1 cellular context compared by ENCODE assay signal in the genomic region with DNA sequence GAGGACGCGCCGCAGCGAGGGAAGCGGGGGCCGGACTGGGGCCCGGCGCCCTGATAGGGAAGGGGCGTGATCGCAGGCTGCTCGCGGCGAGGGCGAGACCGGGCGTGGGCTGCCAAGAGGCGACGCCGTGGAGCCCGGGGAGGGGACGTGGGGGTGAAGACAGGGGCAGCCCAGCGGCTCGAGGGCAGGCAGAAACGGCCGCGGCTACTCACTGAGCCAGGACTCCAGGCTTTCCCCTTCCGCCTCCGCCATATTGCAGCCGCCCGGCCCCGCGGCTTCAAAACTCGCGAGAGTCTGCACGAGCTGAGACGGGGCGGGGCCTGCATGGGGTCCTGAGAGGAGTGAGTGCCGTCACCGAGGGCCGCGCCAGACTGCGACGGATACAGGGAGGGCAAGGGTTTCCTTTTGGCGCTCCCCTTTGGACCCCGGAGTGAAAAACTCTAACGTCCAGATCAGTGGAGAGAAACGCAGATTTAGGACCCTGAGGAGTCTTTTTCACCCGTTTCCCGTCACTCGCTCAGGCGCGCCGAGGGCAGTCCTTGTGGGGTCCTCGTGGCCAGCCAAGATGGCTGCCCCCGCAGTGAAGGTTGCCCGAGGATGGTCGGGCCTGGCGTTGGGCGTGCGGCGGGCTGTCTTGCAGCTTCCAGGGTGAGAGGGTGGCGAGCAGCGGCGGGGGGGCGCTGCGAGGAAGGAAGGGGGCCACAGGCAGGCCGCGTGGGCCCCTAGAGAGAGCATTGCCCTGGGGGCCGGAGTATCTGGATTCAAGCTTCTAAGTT.
TF ChIP-seq lines count a peak whose summit lies in the region.

A gene with protein sequence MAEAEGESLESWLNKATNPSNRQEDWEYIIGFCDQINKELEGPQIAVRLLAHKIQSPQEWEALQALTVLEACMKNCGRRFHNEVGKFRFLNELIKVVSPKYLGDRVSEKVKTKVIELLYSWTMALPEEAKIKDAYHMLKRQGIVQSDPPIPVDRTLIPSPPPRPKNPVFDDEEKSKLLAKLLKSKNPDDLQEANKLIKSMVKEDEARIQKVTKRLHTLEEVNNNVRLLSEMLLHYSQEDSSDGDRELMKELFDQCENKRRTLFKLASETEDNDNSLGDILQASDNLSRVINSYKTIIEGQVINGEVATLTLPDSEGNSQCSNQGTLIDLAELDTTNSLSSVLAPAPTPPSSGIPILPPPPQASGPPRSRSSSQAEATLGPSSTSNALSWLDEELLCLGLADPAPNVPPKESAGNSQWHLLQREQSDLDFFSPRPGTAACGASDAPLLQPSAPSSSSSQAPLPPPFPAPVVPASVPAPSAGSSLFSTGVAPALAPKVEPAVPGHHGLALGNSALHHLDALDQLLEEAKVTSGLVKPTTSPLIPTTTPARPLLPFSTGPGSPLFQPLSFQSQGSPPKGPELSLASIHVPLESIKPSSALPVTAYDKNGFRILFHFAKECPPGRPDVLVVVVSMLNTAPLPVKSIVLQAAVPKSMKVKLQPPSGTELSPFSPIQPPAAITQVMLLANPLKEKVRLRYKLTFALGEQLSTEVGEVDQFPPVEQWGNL (minus strand): TSS at position 271 of the 776 bp plus-strand sequence. CDS start 19 bp downstream, at position 252.
A gene (plus strand): TSS at position 544 of the 776 bp plus-strand sequence. CDS start 22 bp downstream, at position 566.

TF ChIP-seq in H1, 55 proteins besides CTCF, POLR2A, EP300 and RAD21:
- TF ChIP-seq CREB1 (IDR thresholded peaks at IDR 0.05) (peak; percentile 87), JUND (IDR thresholded peaks at IDR 0.05; ENCODE audit: low read length) (no peak), SP4 (IDR thresholded peaks at IDR 0.05; ENCODE audit: low read length) (peak; percentile 99), JUN (IDR thresholded peaks at IDR 0.05; ENCODE audit: low read depth, low read length) (no peak), TAF7 (optimal IDR thresholded peaks at IDR 0.05; ENCODE audit: borderline replicate concordance, low read depth, low read length) (peak; percentile 89), HDAC6 (IDR thresholded peaks at IDR 0.05; ENCODE audit: low read depth, low read length) (no peak), RXRA (IDR thresholded peaks at IDR 0.05; ENCODE audit: insufficient read depth, low read depth, low read length) (no peak), TBP (IDR thresholded peaks at IDR 0.05; ENCODE audit: low read depth, low read length) (peak; percentile 86), CTBP2 (IDR thresholded peaks at IDR 0.05; ENCODE audit: borderline replicate concordance, insufficient read depth, insufficient read length, low read length) (no peak), RFX5 (IDR thresholded peaks at IDR 0.05; ENCODE audit: borderline replicate concordance, low read depth, low read length) (no peak), POLR2AphosphoS5 (IDR thresholded peaks at IDR 0.05; ENCODE audit: low read depth, low read length) (peak; percentile 89), KDM1A (IDR thresholded peaks at IDR 0.05; ENCODE audit: borderline replicate concordance, low read length) (no peak), CEBPB (IDR thresholded peaks at IDR 0.05; ENCODE audit: low read depth, low read length) (no peak), SP1 (IDR thresholded peaks at IDR 0.05; ENCODE audit: low read depth, low read length) (0 out of 2 replicates have a peak, but pooled peaks have one; percentile 31), YY1 (IDR thresholded peaks at IDR 0.05; ENCODE audit: low read depth, low read length) (peak; percentile 94), NRF1 (IDR thresholded peaks at IDR 0.05; ENCODE audit: low read depth, low read length) (no peak), BACH1 (IDR thresholded peaks at IDR 0.05; ENCODE audit: low read length) (peak; percentile 53; the same call in 1 of the 2 replicates), POU5F1 (IDR thresholded peaks at IDR 0.05; ENCODE audit: low read depth, low read length) (no peak), BRCA1 (IDR thresholded peaks at IDR 0.05; ENCODE audit: low read depth, low read length) (peak; percentile 89), KDM5A (IDR thresholded peaks at IDR 0.05; ENCODE audit: low read length) (peak; percentile 96), SIN3A (conservative IDR thresholded peaks at IDR 0.05 in 1 of 2, IDR thresholded peaks at IDR 0.05 in 1 of 2; ENCODE audit: low read depth in 1 of 2, low read length in 2 of 2) (peak in 1 of 2 experiments; percentile 58; a peak in 2 of 4 replicates), GTF2F1 (IDR thresholded peaks at IDR 0.05; ENCODE audit: borderline replicate concordance, low read depth, low read length) (no peak), ASH2L (IDR thresholded peaks at IDR 0.05; ENCODE audit: low read length) (peak; percentile 96), RBBP5 (IDR thresholded peaks at IDR 0.05; ENCODE audit: borderline replicate concordance, low read depth, low read length) (peak; percentile 96), ZNF274 (IDR thresholded peaks at IDR 0.05; ENCODE audit: borderline replicate concordance, extremely low read depth, low read length) (no peak), SUZ12 (IDR thresholded peaks at IDR 0.05; ENCODE audit: low read length) (no peak), PHF8 (conservative IDR thresholded peaks at IDR 0.05; ENCODE audit: low read depth, low read length) (peak; percentile 89), HDAC2 (IDR thresholded peaks at IDR 0.05; ENCODE audit: borderline replicate concordance in 1 of 2, low read depth in 2 of 2, low read length in 2 of 2) (0 out of 4 replicates have a peak, but pooled peaks of 1 of the 2 experiments have one; percentile 50), CBX8 (IDR thresholded peaks at IDR 0.05; ENCODE audit: borderline replicate concordance, low read depth, low read length) (no peak), TAF1 (IDR thresholded peaks at IDR 0.05; ENCODE audit: low read depth, low read length) (peak; percentile 98), EZH2 (IDR thresholded peaks at IDR 0.05; ENCODE audit: low read depth, low read length, severe bottlenecking) (no peak), GABPA (IDR thresholded peaks at IDR 0.05; ENCODE audit: borderline replicate concordance, insufficient read depth, low read length) (0 out of 2 replicates have a peak, but pooled peaks have one; percentile 47), NANOG (IDR thresholded peaks at IDR 0.05; ENCODE audit: insufficient read depth, low read depth, low read length, poor library complexity, severe bottlenecking) (no peak), SIRT6 (IDR thresholded peaks at IDR 0.05; ENCODE audit: low read length) (no peak), BCL11A (IDR thresholded peaks at IDR 0.05; ENCODE audit: low read depth in 2 of 2, low read length in 2 of 2) (no peak), CHD2 (IDR thresholded peaks at IDR 0.05; ENCODE audit: low read length) (peak; percentile 97)
- TF ChIP-seq, protein P1, sequence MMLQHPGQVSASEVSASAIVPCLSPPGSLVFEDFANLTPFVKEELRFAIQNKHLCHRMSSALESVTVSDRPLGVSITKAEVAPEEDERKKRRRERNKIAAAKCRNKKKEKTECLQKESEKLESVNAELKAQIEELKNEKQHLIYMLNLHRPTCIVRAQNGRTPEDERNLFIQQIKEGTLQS (IDR thresholded peaks at IDR 0.05; ENCODE audit: insufficient read depth, low read depth, low read length), result no peak
- TF ChIP-seq, protein P2, sequence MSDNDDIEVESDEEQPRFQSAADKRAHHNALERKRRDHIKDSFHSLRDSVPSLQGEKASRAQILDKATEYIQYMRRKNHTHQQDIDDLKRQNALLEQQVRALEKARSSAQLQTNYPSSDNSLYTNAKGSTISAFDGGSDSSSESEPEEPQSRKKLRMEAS (IDR thresholded peaks at IDR 0.05), result peak; percentile 78
- TF ChIP-seq, protein P3, sequence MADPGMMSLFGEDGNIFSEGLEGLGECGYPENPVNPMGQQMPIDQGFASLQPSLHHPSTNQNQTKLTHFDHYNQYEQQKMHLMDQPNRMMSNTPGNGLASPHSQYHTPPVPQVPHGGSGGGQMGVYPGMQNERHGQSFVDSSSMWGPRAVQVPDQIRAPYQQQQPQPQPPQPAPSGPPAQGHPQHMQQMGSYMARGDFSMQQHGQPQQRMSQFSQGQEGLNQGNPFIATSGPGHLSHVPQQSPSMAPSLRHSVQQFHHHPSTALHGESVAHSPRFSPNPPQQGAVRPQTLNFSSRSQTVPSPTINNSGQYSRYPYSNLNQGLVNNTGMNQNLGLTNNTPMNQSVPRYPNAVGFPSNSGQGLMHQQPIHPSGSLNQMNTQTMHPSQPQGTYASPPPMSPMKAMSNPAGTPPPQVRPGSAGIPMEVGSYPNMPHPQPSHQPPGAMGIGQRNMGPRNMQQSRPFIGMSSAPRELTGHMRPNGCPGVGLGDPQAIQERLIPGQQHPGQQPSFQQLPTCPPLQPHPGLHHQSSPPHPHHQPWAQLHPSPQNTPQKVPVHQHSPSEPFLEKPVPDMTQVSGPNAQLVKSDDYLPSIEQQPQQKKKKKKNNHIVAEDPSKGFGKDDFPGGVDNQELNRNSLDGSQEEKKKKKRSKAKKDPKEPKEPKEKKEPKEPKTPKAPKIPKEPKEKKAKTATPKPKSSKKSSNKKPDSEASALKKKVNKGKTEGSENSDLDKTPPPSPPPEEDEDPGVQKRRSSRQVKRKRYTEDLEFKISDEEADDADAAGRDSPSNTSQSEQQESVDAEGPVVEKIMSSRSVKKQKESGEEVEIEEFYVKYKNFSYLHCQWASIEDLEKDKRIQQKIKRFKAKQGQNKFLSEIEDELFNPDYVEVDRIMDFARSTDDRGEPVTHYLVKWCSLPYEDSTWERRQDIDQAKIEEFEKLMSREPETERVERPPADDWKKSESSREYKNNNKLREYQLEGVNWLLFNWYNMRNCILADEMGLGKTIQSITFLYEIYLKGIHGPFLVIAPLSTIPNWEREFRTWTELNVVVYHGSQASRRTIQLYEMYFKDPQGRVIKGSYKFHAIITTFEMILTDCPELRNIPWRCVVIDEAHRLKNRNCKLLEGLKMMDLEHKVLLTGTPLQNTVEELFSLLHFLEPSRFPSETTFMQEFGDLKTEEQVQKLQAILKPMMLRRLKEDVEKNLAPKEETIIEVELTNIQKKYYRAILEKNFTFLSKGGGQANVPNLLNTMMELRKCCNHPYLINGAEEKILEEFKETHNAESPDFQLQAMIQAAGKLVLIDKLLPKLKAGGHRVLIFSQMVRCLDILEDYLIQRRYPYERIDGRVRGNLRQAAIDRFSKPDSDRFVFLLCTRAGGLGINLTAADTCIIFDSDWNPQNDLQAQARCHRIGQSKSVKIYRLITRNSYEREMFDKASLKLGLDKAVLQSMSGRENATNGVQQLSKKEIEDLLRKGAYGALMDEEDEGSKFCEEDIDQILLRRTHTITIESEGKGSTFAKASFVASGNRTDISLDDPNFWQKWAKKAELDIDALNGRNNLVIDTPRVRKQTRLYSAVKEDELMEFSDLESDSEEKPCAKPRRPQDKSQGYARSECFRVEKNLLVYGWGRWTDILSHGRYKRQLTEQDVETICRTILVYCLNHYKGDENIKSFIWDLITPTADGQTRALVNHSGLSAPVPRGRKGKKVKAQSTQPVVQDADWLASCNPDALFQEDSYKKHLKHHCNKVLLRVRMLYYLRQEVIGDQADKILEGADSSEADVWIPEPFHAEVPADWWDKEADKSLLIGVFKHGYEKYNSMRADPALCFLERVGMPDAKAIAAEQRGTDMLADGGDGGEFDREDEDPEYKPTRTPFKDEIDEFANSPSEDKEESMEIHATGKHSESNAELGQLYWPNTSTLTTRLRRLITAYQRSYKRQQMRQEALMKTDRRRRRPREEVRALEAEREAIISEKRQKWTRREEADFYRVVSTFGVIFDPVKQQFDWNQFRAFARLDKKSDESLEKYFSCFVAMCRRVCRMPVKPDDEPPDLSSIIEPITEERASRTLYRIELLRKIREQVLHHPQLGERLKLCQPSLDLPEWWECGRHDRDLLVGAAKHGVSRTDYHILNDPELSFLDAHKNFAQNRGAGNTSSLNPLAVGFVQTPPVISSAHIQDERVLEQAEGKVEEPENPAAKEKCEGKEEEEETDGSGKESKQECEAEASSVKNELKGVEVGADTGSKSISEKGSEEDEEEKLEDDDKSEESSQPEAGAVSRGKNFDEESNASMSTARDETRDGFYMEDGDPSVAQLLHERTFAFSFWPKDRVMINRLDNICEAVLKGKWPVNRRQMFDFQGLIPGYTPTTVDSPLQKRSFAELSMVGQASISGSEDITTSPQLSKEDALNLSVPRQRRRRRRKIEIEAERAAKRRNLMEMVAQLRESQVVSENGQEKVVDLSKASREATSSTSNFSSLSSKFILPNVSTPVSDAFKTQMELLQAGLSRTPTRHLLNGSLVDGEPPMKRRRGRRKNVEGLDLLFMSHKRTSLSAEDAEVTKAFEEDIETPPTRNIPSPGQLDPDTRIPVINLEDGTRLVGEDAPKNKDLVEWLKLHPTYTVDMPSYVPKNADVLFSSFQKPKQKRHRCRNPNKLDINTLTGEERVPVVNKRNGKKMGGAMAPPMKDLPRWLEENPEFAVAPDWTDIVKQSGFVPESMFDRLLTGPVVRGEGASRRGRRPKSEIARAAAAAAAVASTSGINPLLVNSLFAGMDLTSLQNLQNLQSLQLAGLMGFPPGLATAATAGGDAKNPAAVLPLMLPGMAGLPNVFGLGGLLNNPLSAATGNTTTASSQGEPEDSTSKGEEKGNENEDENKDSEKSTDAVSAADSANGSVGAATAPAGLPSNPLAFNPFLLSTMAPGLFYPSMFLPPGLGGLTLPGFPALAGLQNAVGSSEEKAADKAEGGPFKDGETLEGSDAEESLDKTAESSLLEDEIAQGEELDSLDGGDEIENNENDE (IDR thresholded peaks at IDR 0.05; ENCODE audit: insufficient replicate concordance, low read length), result no peak
- TF ChIP-seq, protein P4, sequence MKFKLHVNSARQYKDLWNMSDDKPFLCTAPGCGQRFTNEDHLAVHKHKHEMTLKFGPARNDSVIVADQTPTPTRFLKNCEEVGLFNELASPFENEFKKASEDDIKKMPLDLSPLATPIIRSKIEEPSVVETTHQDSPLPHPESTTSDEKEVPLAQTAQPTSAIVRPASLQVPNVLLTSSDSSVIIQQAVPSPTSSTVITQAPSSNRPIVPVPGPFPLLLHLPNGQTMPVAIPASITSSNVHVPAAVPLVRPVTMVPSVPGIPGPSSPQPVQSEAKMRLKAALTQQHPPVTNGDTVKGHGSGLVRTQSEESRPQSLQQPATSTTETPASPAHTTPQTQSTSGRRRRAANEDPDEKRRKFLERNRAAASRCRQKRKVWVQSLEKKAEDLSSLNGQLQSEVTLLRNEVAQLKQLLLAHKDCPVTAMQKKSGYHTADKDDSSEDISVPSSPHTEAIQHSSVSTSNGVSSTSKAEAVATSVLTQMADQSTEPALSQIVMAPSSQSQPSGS (IDR thresholded peaks at IDR 0.05; ENCODE audit: low read length), result peak; percentile 67; the same call in 1 of the 2 replicates
